Comparison of ENCODE assay signal across 2 cellular contexts in the genomic region with DNA sequence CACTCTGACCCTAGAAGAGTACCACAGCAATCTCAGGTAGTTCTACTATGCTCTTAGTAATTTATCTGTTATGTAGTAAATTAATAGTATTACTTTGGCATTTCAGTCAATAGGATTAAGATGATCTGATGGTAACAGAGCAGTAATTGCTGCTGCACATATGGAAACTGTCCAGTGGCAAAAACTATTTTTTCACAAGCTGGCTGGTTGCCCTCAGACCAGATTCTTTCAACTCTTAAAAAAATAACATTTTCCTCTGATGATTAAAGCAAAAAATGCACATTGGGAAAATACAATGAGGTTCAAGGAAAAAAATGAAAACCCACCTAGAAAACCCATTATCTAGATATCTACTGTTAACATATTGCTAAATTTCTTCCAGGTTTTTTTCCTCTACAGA.
TF ChIP-seq lines count a peak whose summit lies in the region.

No MANE protein-coding gene starts in this region.

TF ChIP-seq in SK-N-SH, 30 proteins besides CTCF, POLR2A, EP300 and RAD21:
- TF ChIP-seq MXI1 (IDR thresholded peaks at IDR 0.05; ENCODE audit: low read depth, low read length), result no peak
- TF ChIP-seq RCOR1 (IDR thresholded peaks at IDR 0.05; ENCODE audit: low read length), result no peak
- no peak for TF ChIP-seq GATA2 (CRISPR knock-in tag; IDR thresholded peaks at IDR 0.05)
- no peak for TF ChIP-seq TAF1 (IDR thresholded peaks at IDR 0.05; ENCODE audit: borderline replicate concordance, low read depth, low read length)
- no peak for TF ChIP-seq SIN3A (IDR thresholded peaks at IDR 0.05; ENCODE audit: borderline replicate concordance, low read depth, low read length)
- no peak for TF ChIP-seq FOSL2 (IDR thresholded peaks at IDR 0.05; ENCODE audit: borderline replicate concordance, low read depth)
- no peak for TF ChIP-seq FOXJ3 (CRISPR knock-in tag; IDR thresholded peaks at IDR 0.05)
- TF ChIP-seq, protein P1, sequence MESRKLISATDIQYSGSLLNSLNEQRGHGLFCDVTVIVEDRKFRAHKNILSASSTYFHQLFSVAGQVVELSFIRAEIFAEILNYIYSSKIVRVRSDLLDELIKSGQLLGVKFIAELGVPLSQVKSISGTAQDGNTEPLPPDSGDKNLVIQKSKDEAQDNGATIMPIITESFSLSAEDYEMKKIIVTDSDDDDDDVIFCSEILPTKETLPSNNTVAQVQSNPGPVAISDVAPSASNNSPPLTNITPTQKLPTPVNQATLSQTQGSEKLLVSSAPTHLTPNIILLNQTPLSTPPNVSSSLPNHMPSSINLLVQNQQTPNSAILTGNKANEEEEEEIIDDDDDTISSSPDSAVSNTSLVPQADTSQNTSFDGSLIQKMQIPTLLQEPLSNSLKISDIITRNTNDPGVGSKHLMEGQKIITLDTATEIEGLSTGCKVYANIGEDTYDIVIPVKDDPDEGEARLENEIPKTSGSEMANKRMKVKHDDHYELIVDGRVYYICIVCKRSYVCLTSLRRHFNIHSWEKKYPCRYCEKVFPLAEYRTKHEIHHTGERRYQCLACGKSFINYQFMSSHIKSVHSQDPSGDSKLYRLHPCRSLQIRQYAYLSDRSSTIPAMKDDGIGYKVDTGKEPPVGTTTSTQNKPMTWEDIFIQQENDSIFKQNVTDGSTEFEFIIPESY (IDR thresholded peaks at IDR 0.05; ENCODE audit: borderline replicate concordance, low read depth), result no peak
- TF ChIP-seq MEF2A (IDR thresholded peaks at IDR 0.05; ENCODE audit: borderline replicate concordance, low read depth), result no peak
- TF ChIP-seq EZH2phosphoT487 (IDR thresholded peaks at IDR 0.05; ENCODE audit: borderline replicate concordance, low read depth), result no peak
- TF ChIP-seq TEAD4 (IDR thresholded peaks at IDR 0.05; ENCODE audit: borderline replicate concordance, insufficient read depth), result no peak
- no peak for TF ChIP-seq GABPA (IDR thresholded peaks at IDR 0.05; ENCODE audit: low read depth)
- TF ChIP-seq NRF1 (IDR thresholded peaks at IDR 0.05; ENCODE audit: low read depth, low read length), result no peak

TF ChIP-seq in SK-N-SH treated with all-trans-retinoic acid at 6 μM for 48 hours, 23 proteins besides CTCF, POLR2A, EP300 and RAD21:
- no peak for TF ChIP-seq TOX (CRISPR knock-in tag; IDR thresholded peaks at IDR 0.05; ENCODE audit: borderline replicate concordance)
- TF ChIP-seq, protein P2, sequence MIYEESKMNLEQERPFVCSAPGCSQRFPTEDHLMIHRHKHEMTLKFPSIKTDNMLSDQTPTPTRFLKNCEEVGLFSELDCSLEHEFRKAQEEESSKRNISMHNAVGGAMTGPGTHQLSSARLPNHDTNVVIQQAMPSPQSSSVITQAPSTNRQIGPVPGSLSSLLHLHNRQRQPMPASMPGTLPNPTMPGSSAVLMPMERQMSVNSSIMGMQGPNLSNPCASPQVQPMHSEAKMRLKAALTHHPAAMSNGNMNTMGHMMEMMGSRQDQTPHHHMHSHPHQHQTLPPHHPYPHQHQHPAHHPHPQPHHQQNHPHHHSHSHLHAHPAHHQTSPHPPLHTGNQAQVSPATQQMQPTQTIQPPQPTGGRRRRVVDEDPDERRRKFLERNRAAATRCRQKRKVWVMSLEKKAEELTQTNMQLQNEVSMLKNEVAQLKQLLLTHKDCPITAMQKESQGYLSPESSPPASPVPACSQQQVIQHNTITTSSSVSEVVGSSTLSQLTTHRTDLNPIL (CRISPR knock-in tag; IDR thresholded peaks at IDR 0.05; ENCODE audit: low read depth), result no peak
- TF ChIP-seq, protein P3, sequence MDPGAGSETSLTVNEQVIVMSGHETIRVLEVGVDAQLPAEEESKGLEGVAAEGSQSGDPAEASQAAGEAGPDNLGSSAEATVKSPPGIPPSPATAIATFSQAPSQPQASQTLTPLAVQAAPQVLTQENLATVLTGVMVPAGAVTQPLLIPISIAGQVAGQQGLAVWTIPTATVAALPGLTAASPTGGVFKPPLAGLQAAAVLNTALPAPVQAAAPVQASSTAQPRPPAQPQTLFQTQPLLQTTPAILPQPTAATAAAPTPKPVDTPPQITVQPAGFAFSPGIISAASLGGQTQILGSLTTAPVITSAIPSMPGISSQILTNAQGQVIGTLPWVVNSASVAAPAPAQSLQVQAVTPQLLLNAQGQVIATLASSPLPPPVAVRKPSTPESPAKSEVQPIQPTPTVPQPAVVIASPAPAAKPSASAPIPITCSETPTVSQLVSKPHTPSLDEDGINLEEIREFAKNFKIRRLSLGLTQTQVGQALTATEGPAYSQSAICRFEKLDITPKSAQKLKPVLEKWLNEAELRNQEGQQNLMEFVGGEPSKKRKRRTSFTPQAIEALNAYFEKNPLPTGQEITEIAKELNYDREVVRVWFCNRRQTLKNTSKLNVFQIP (CRISPR knock-in tag; IDR thresholded peaks at IDR 0.05; ENCODE audit: borderline replicate concordance, low read depth), result no peak
- TF ChIP-seq ARNTL (CRISPR knock-in tag; IDR thresholded peaks at IDR 0.05; ENCODE audit: borderline replicate concordance, low read depth), result no peak
- no peak for TF ChIP-seq TCF4 (CRISPR knock-in tag; IDR thresholded peaks at IDR 0.05; ENCODE audit: borderline replicate concordance)
- no peak for TF ChIP-seq RARB (CRISPR knock-in tag; IDR thresholded peaks at IDR 0.05)
- no peak for TF ChIP-seq ZNF8 (CRISPR knock-in tag; IDR thresholded peaks at IDR 0.05)
- TF ChIP-seq BACH2 (CRISPR knock-in tag; IDR thresholded peaks at IDR 0.05; ENCODE audit: borderline replicate concordance), result no peak
- TF ChIP-seq ZC3H10 (CRISPR knock-in tag; IDR thresholded peaks at IDR 0.05), result no peak
- TF ChIP-seq OSR1 (CRISPR knock-in tag; IDR thresholded peaks at IDR 0.05), result no peak
- TF ChIP-seq ESRRG (CRISPR knock-in tag; IDR thresholded peaks at IDR 0.05), result no peak
TF ChIP-seq in SK-N-SH treated with all-trans-retinoic acid at 6 μM for 48 hours: peak in this region for 0.
